ENCODE assay signal across 8 cellular contexts in genomic region chr11:103349595-103349994, GRCh38.
"Had no signal": no experiment of that assay in that cellular context is flagged by ENCODE, and none has a peak within 500 bp of the region (broad histone marks: within the 10 kb centered on the region; RNA-seq: fewer than 3 reads in every experiment).

No MANE protein-coding gene starts in this region.

- H2AFZ ChIP-seq: GM23248, GM23338 had no signal

- H3K27ac ChIP-seq: GM23248 had no signal

- H3K9ac ChIP-seq: GM23248 had no signal

- H3K4me3 ChIP-seq: GM23248, GM23338, HAP-1 had no signal

- H3K36me3 ChIP-seq: HAP-1 had no signal

- H3K9me3 ChIP-seq: HAP-1 had no signal

- DNase-seq: GM23248, GOT3, H7, H9, HCEC 1CT, HFFc6 had no signal

- H3K4me2 ChIP-seq: GM23338 had no signal
